In the genomic region with DNA sequence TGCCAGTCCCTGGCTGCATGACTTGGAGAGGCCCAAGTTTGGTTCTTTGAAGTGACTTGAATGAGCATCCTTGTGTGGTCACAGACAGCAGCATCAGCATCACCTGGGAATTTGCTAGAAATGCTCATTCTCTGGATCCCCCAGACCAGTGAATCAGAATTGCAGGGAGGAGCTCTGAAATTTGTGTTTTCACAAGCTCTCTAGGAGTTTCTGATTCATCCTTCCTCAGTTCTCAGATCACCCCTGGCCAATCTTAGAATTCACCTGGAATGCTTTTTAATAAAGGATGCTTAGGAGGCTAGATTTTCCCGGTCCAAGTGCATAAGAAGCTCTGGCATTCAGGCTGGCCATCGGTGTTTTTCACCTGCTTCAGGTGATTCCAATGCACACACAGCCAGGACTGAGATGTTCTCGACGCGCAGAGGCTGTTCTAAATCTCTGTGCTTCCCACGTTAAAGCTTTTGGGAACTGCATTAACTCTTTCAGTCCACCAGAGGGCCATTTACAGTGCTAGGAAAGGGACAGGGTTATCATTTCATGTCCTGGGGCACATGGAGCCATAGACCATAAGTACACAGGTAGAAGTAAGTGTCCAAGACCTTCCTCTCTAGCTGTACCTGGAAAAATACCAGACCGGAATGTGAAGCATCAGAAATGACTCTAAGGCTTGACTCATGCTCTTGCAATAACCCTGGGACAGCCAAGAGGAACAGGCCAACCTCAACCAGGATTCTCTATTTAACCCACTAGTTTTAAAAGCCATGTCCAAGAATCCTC, we compare ENCODE assay signal across 8 cellular contexts.
DNase-seq lines count a peak whose midpoint lies in the region; ATAC-seq, FAIRE-seq and TF ChIP-seq lines count a peak whose summit lies in the region.

No MANE protein-coding gene starts in this region.

- peaks cover 11% of the 10 kb centered on the region; the same call in 1 of the 2 replicates for H3K27me3 ChIP-seq in OCI-LY3 (ENCODE audit: low read depth, low read length)

- H3K9ac ChIP-seq in OCI-LY3 (ENCODE audit: low read length), result no peak overlapping the region

- DNase-seq in Ammon's horn (ENCODE audit: low spot score) (peak; percentile 10), fibroblast of the aortic adventitia (ENCODE audit: low read depth) (peak; percentile 36), urothelium cell line (ENCODE audit: low spot score) (peak; percentile 33), cerebellar nuclear complex (lab: John Stamatoyannopoulos, UW) (no peak)

- no peaks in the 10 kb centered on the region for H4K20me1 ChIP-seq in OCI-LY3 (ENCODE audit: insufficient read depth, low read length)

- H3K79me2 ChIP-seq in OCI-LY3 (ENCODE audit: low read length), result no peaks in the 10 kb centered on the region

- FAIRE-seq in urothelium cell line (lab: Jason Lieb, UNC), result no peak

- TF ChIP-seq CTCF in GM12874 (IDR thresholded peaks at IDR 0.05; ENCODE audit: insufficient read depth, low read depth, low read length), result peak; percentile 67
- peak; percentile 58 for TF ChIP-seq CTCF in OCI-LY3 (IDR thresholded peaks at IDR 0.05; ENCODE audit: low read depth, low read length)
- TF ChIP-seq CTCF in fibroblast of the aortic adventitia (IDR thresholded peaks at IDR 0.05; ENCODE audit: insufficient read depth, low read length), result peak; percentile 74

- H3K4me1 ChIP-seq in OCI-LY3 (ENCODE audit: low read length), result no peaks in the 10 kb centered on the region

- no peak overlapping the region for H3K4me2 ChIP-seq in OCI-LY3 (ENCODE audit: low read length)

- H3K36me3 ChIP-seq in OCI-LY3 (replicated peaks; ENCODE audit: low read depth, low read length), result no peaks in the 10 kb centered on the region

- H3K9me3 ChIP-seq in OCI-LY3 (ENCODE audit: insufficient read depth, low read length), result no peaks in the 10 kb centered on the region

- H2AFZ ChIP-seq in OCI-LY3 (ENCODE audit: low read depth, low read length), result no peak overlapping the region

- no peak overlapping the region for H3K27ac ChIP-seq in OCI-LY3 (ENCODE audit: low read length)

- ATAC-seq in HG02970 (IDR thresholded peaks at IDR 0.05; ENCODE audit: low FRiP score, unreplicated experiment) (no peak), GM18517 (IDR thresholded peaks at IDR 0.05; ENCODE audit: unreplicated experiment) (no peak)

- H3K4me3 ChIP-seq in OCI-LY3 (ENCODE audit: low read length) (no peak overlapping the region), fibroblast of the aortic adventitia (ENCODE audit: low read depth, low read length) (no peak overlapping the region)

Comparison
In these comparisons a context has a peak if more than half of its experiments do, and no peak if none do; other contexts are left out.
1. DNase-seq: peak in Ammon's horn (single experiment), fibroblast of the aortic adventitia (single experiment) and urothelium cell line (single experiment); none in cerebellar nuclear complex (0 of 2).
2. Peak in every context shown above with its lines, with median percentiles within 50 percentile points of each other: CTCF ChIP-seq.